Comparison of ENCODE assay signal across 1 cellular context in the genomic region with DNA sequence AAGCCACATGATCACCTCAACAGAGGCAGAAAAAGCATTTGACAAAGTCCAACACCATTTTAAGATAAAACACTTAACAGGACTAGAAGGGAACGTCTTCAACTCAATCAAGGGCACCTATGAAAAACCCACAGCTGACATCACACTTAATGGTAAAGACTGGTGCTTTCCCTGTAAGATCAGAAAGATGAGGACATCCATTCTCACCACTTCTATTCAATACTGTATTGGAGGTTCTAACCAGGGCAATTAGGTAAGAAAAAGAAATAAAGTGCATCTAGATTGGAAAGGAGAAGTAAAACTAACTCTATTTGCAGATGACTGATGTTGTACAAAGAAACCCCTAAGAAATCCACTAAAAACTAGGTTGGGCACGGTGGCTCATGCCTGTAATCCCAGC.
TF ChIP-seq lines count a peak whose summit lies in the region.

No MANE protein-coding gene starts in this region.

TF ChIP-seq in HepG2, 621 proteins besides CTCF, POLR2A, EP300 and RAD21:
- TF ChIP-seq, protein P1, sequence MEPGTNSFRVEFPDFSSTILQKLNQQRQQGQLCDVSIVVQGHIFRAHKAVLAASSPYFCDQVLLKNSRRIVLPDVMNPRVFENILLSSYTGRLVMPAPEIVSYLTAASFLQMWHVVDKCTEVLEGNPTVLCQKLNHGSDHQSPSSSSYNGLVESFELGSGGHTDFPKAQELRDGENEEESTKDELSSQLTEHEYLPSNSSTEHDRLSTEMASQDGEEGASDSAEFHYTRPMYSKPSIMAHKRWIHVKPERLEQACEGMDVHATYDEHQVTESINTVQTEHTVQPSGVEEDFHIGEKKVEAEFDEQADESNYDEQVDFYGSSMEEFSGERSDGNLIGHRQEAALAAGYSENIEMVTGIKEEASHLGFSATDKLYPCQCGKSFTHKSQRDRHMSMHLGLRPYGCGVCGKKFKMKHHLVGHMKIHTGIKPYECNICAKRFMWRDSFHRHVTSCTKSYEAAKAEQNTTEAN (CRISPR knock-in tag; conservative IDR thresholded peaks at IDR 0.05): no peak
- TF ChIP-seq MXD4 (CRISPR knock-in tag; IDR thresholded peaks at IDR 0.05): no peak
- TF ChIP-seq, protein P2, sequence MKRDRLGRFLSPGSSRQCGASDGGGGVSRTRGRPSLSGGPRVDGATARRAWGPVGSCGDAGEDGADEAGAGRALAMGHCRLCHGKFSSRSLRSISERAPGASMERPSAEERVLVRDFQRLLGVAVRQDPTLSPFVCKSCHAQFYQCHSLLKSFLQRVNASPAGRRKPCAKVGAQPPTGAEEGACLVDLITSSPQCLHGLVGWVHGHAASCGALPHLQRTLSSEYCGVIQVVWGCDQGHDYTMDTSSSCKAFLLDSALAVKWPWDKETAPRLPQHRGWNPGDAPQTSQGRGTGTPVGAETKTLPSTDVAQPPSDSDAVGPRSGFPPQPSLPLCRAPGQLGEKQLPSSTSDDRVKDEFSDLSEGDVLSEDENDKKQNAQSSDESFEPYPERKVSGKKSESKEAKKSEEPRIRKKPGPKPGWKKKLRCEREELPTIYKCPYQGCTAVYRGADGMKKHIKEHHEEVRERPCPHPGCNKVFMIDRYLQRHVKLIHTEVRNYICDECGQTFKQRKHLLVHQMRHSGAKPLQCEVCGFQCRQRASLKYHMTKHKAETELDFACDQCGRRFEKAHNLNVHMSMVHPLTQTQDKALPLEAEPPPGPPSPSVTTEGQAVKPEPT (CRISPR knock-in tag; IDR thresholded peaks at IDR 0.05; ENCODE audit: low read depth): no peak
- TF ChIP-seq TSC22D2 (CRISPR knock-in tag; IDR thresholded peaks at IDR 0.05; ENCODE audit: borderline replicate concordance): no peak
- TF ChIP-seq, protein P3, sequence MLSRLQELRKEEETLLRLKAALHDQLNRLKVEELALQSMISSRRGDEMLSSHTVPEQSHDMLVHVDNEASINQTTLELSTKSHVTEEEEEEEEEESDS (CRISPR knock-in tag; IDR thresholded peaks at IDR 0.05; ENCODE audit: borderline replicate concordance): no peak
- TF ChIP-seq TBX2 (CRISPR knock-in tag; IDR thresholded peaks at IDR 0.05; ENCODE audit: borderline replicate concordance): no peak
- TF ChIP-seq FOXJ3 (CRISPR knock-in tag; IDR thresholded peaks at IDR 0.05; ENCODE audit: borderline replicate concordance): no peak
- no peak for TF ChIP-seq SMARCE1 (IDR thresholded peaks at IDR 0.05; ENCODE audit: borderline replicate concordance)
- no peak for TF ChIP-seq ZNF350 (CRISPR knock-in tag; IDR thresholded peaks at IDR 0.05; ENCODE audit: borderline replicate concordance, low read depth)
